In genomic region chr6:136345145-136345544, GRCh38 we compare ENCODE assay signal across 2 cellular contexts.
TF ChIP-seq lines count a peak whose summit lies in the region.

No MANE protein-coding gene starts in this region.

TF ChIP-seq in SK-N-SH, 30 proteins besides CTCF, POLR2A, EP300 and RAD21 (continued from another document):
- TF ChIP-seq MXI1 (IDR thresholded peaks at IDR 0.05; ENCODE audit: low read depth, low read length), result no peak
- TF ChIP-seq USF2 (IDR thresholded peaks at IDR 0.05; ENCODE audit: borderline replicate concordance, low read depth, low read length), result no peak
- TF ChIP-seq REST (IDR thresholded peaks at IDR 0.05; ENCODE audit: low read depth, low read length), result no peak
- no peak for TF ChIP-seq POLR2AphosphoS5 (IDR thresholded peaks at IDR 0.05; ENCODE audit: low read depth, low read length)
- TF ChIP-seq FOXM1 (IDR thresholded peaks at IDR 0.05; ENCODE audit: low read depth), result no peak
- TF ChIP-seq ZBTB33 (IDR thresholded peaks at IDR 0.05; ENCODE audit: borderline replicate concordance, low read depth), result no peak

TF ChIP-seq in SK-N-SH treated with all-trans-retinoic acid at 6 μM for 48 hours, 23 proteins besides CTCF, POLR2A, EP300 and RAD21 (continued from another document):
- TF ChIP-seq BACH2 (CRISPR knock-in tag; IDR thresholded peaks at IDR 0.05; ENCODE audit: borderline replicate concordance) (no peak), ZFP3 (CRISPR knock-in tag; IDR thresholded peaks at IDR 0.05) (no peak), POU6F1 (CRISPR knock-in tag; IDR thresholded peaks at IDR 0.05; ENCODE audit: borderline replicate concordance, low read depth) (no peak), PPARA (CRISPR knock-in tag; IDR thresholded peaks at IDR 0.05; ENCODE audit: borderline replicate concordance) (no peak), PATZ1 (CRISPR knock-in tag; IDR thresholded peaks at IDR 0.05; ENCODE audit: borderline replicate concordance) (no peak), SNAI2 (CRISPR knock-in tag; IDR thresholded peaks at IDR 0.05) (no peak)
